Comparison of ENCODE assay signal across 20 cellular contexts in genomic region chr17:38401459-38401858, GRCh38. TPM values are rescaled to one million over a fixed set of nuclear protein-coding genes. Genes with fewer than 3 reads are reported as not detected.
DNase-seq lines count a peak whose midpoint lies in the region; ATAC-seq, FAIRE-seq and TF ChIP-seq lines count a peak whose summit lies in the region.
"Had no signal": no experiment of that assay in that cellular context is flagged by ENCODE, and none has a peak within 500 bp of the region (broad histone marks: within the 10 kb centered on the region; RNA-seq: fewer than 3 reads in every experiment).

No MANE protein-coding gene starts in this region.

- ATAC-seq in HepG2 (no peak), right lobe of liver (no peak), mucosa of descending colon (no peak), gastroesophageal sphincter (no peak), GM21576 (IDR thresholded peaks at IDR 0.05; ENCODE audit: unreplicated experiment) (no peak)
- no peak for ATAC-seq in activated T-helper 17 cell treated with anti-CD3 and anti-CD28 coated beads, Interleukin-2, amount 50 U/mL, for 72 hours (replicated peaks)

- TF ChIP-seq POLR2A in HepG2 (IDR thresholded peaks at IDR 0.05; ENCODE audit: insufficient read depth in 1 of 2, low read depth in 2 of 2, low read length in 2 of 2) = no peak
- TF ChIP-seq POLR2A in right lobe of liver (IDR thresholded peaks at IDR 0.05) = no peak
- no peak for TF ChIP-seq POLR2A in gastroesophageal sphincter (IDR thresholded peaks at IDR 0.05)

- H3K27me3 ChIP-seq in HepG2 (ENCODE audit: control insufficient read depth in 1 of 2, insufficient read depth in 2 of 2, low read length in 2 of 2) (no peaks in the 10 kb centered on the region), right lobe of liver (no peaks in the 10 kb centered on the region), gastroesophageal sphincter (no peaks in the 10 kb centered on the region)
- H3K27me3 ChIP-seq: BE2C had no signal

- TF ChIP-seq EP300 in HepG2 (IDR thresholded peaks at IDR 0.05; ENCODE audit: low read depth in 2 of 2, low read length in 2 of 2) = no peak
- no peak for TF ChIP-seq EP300 in HepG2 (CRISPR knock-in tag; IDR thresholded peaks at IDR 0.05; ENCODE audit: borderline replicate concordance)
- TF ChIP-seq EP300 in gastroesophageal sphincter (IDR thresholded peaks at IDR 0.05) = no peak

- H3K27ac Mint-ChIP-seq in activated T-helper 17 cell treated with anti-CD3 and anti-CD28 coated beads, Interleukin-2, amount 50 U/mL, for 72 hours = peak overlapping the region; percentile 10
- H3K27ac Mint-ChIP-seq: CD4-positive, CD25-positive, alpha-beta regulatory T cell; CD8-positive, alpha-beta memory T cell; IgD-negative memory B cell had no signal

- H3K36me3 Mint-ChIP-seq in activated T-helper 17 cell treated with anti-CD3 and anti-CD28 coated beads, Interleukin-2, amount 50 U/mL, for 72 hours (ENCODE audit: low read depth) = peaks cover 52% of the 10 kb centered on the region

- H3K4me3 ChIP-seq in HepG2 (replicated peaks in 1 of 3; ENCODE audit: insufficient read depth in 1 of 3, low read depth in 2 of 3, low read length in 3 of 3) (no peak overlapping the region), right lobe of liver (no peak overlapping the region), SK-N-MC (no peak overlapping the region), mucosa of descending colon (no peak overlapping the region), gastroesophageal sphincter (no peak overlapping the region)

- H3K27ac ChIP-seq in HepG2 (ENCODE audit: extremely low read length, insufficient read depth, low read length) (no peak overlapping the region), right lobe of liver (no peak overlapping the region), SK-N-MC (0 out of 2 replicates have a peak overlapping the region, but pooled peaks have one; percentile 9), gastroesophageal sphincter (no peak overlapping the region)

- TSS peak; percentile 32 for BruUV-seq in HepG2 (replicated peaks; lab: Mats Ljungman, UMichigan)

- CTCF ChIA-PET in HepG2 (lab: Yijun Ruan, JAX; ENCODE audit: low intra/inter-chr PET ratio, low total read pairs) = no interaction called here

- H3K9ac ChIP-seq in HepG2 (ENCODE audit: insufficient read depth, low read depth, low read length) (no peak overlapping the region), SK-N-MC (ENCODE audit: insufficient read length) (no peak overlapping the region)

- whole genome bisulfite sequencing in HepG2 (ENCODE audit: low lambda C conversion rate) = 92% methylated on average over 4 of the region's 4 CpGs
- 83% methylated on average over 4 of the region's 4 CpGs for WGBS in right lobe of liver (ENCODE audit: insufficient coverage, low coverage, low lambda C conversion rate, missing lambda C conversion rate)
- WGBS in gastroesophageal sphincter (ENCODE audit: low coverage in 1 of 2), 2 donors = 71 to 82% methylated on average over 3 to 4 of the region's 4 CpGs

- H3K36me3 ChIP-seq in HepG2 (replicated peaks in 1 of 2; ENCODE audit: control insufficient read depth in 1 of 2, insufficient read depth in 2 of 2, low read length in 2 of 2) (peaks cover 25 to 47% of the 10 kb centered on the region in 2 experiments), right lobe of liver (peaks cover 0 to 29% (median 13%) of the 10 kb centered on the region in 4 donors), SK-N-MC (ENCODE audit: insufficient read depth, low read length) (peaks cover 22% of the 10 kb centered on the region), mucosa of descending colon (ENCODE audit: low read depth) (no peaks in the 10 kb centered on the region), gastroesophageal sphincter (peaks cover 0 to 71% of the 10 kb centered on the region in 2 donors)

- no peak for FAIRE-seq in HepG2 (lab: Jason Lieb, UNC)
- FAIRE-seq: H1, HTR-8/SVneo had no signal

- H3K27me3 Mint-ChIP-seq in activated T-helper 17 cell treated with anti-CD3 and anti-CD28 coated beads, Interleukin-2, amount 50 U/mL, for 72 hours = no peaks in the 10 kb centered on the region
- H3K27me3 Mint-ChIP-seq: CD4-positive, CD25-positive, alpha-beta regulatory T cell; CD8-positive, alpha-beta memory T cell; IgD-negative memory B cell had no signal

- H3K4me2 ChIP-seq in HepG2 (ENCODE audit: low read depth, low read length) = no peak overlapping the region

- no peak for TF ChIP-seq CTCF in HepG2 (CRISPR knock-in tag; IDR thresholded peaks at IDR 0.05)
- TF ChIP-seq CTCF in right lobe of liver (IDR thresholded peaks at IDR 0.05) = no peak
- TF ChIP-seq CTCF in mucosa of descending colon (IDR thresholded peaks at IDR 0.05) = no peak
- no peak for TF ChIP-seq CTCF in gastroesophageal sphincter (IDR thresholded peaks at IDR 0.05)

- H3K9me3 ChIP-seq in HepG2 (ENCODE audit: low read length) (no peaks in the 10 kb centered on the region), right lobe of liver (no peaks in the 10 kb centered on the region), SK-N-MC (ENCODE audit: low read depth, low read length) (no peaks in the 10 kb centered on the region), mucosa of descending colon (no peaks in the 10 kb centered on the region), gastroesophageal sphincter (no peaks in the 10 kb centered on the region)

- H3K4me1 ChIP-seq in HepG2 (ENCODE audit: insufficient read depth, low read length) (no peaks in the 10 kb centered on the region), right lobe of liver (no peaks in the 10 kb centered on the region), mucosa of descending colon (ENCODE audit: low read depth) (no peaks in the 10 kb centered on the region), gastroesophageal sphincter (peaks cover 0 to 3% (median 0%) of the 10 kb centered on the region in 3 donors)

- intact Hi-C loops in HepG2 (cut with micrococcal nuclease; ENCODE audit: unreplicated experiment) (no loop called here), right lobe of liver (cut with DNase I) (no loop called here), mucosa of descending colon (cut with DNase I, micrococcal nuclease) (loop anchor here in 1 of 2 donors (10.0 kb wide), 1 partner anchor 57 kb away; the partner anchor contains the start of gene GPR179)

- H3K79me2 ChIP-seq in HepG2 (ENCODE audit: insufficient read depth, low read length) = no peaks in the 10 kb centered on the region

- DNase-seq in HepG2 (ENCODE audit: low spot score) (no peak), right lobe of liver (no peak), SK-N-MC (ENCODE audit: low read depth, low spot score) (no peak), mucosa of descending colon (no peak)
- DNase-seq: BE2C; C1 segment of cervical spinal cord; CD4-positive, CD25-positive, alpha-beta regulatory T cell; CD8-positive, alpha-beta memory T cell; COR-L47; DMS153; DMS79; GF-D8; H9 had no signal

- H3K4me1 Mint-ChIP-seq in activated T-helper 17 cell treated with anti-CD3 and anti-CD28 coated beads, Interleukin-2, amount 50 U/mL, for 72 hours = no peaks in the 10 kb centered on the region
- H3K4me1 Mint-ChIP-seq: CD4-positive, CD25-positive, alpha-beta regulatory T cell; CD8-positive, alpha-beta memory T cell; IgD-negative memory B cell had no signal

- no peak overlapping the region for H3K4me3 Mint-ChIP-seq in activated T-helper 17 cell treated with anti-CD3 and anti-CD28 coated beads, Interleukin-2, amount 50 U/mL, for 72 hours
- H3K4me3 Mint-ChIP-seq: CD4-positive, CD25-positive, alpha-beta regulatory T cell; CD8-positive, alpha-beta memory T cell; H9; IgD-negative memory B cell had no signal

- POLR2A ChIA-PET in HepG2 (lab: Yijun Ruan, JAX) = no interaction called here

- no peak overlapping the region for H2AFZ ChIP-seq in HepG2 (ENCODE audit: low read length)

- in situ Hi-C loops in HepG2 (cut with HindIII; ENCODE audit: extremely low pct_ligation_motif_present, low pct_unique_long_range_greater_than_20kb) = no loop called here

- no peak for TF ChIP-seq RAD21 in HepG2 (CRISPR knock-in tag; IDR thresholded peaks at IDR 0.05)

- H3K9me3 Mint-ChIP-seq in activated T-helper 17 cell treated with anti-CD3 and anti-CD28 coated beads, Interleukin-2, amount 50 U/mL, for 72 hours = no peaks in the 10 kb centered on the region
- H3K9me3 Mint-ChIP-seq: CD4-positive, CD25-positive, alpha-beta regulatory T cell; CD8-positive, alpha-beta memory T cell; H9; IgD-negative memory B cell had no signal

- H4K20me1 ChIP-seq in HepG2 (ENCODE audit: insufficient read depth, low read length) = no peaks in the 10 kb centered on the region

RNA-seq across cellular contexts. Expression of gene ARHGAP23, which starts 26.8 kb away (rescaled TPM):
- not detected in 2 replicates for total RNA-seq in HepG2 (2016; rRNA removed; fragmentation: Illumina TruSeq; extraction: Trizol)
- not detected in 2 replicates for total RNA-seq in HepG2 (2016; cell fraction: cytosol; rRNA removed; fragmentation: Illumina TruSeq; extraction: Trizol; ENCODE audit: low read depth)
- 0.22 TPM in 1 of 2 replicates, not detected in the other for total RNA-seq in HepG2 (2016; cell fraction: insoluble cytoplasmic fraction; rRNA removed; fragmentation: Illumina TruSeq; extraction: Trizol)
- total RNA-seq in HepG2 (2016; cell fraction: membrane; rRNA removed; fragmentation: Illumina TruSeq; extraction: Trizol) = not detected in 2 replicates
- total RNA-seq in HepG2 (2016; cell fraction: nucleus; rRNA removed; fragmentation: Illumina TruSeq; extraction: Trizol) = 0.96 TPM in 1 of 2 replicates, not detected in the other
- 0.03 TPM in 2 replicates for polyA plus RNA-seq in HepG2 (2011; rRNA removed)
- 0.03 and 0.14 TPM in 2 replicates for polyA plus RNA-seq in HepG2 (2011; cell fraction: cytosol; rRNA removed)
- 0.28 and 0.32 TPM in 2 replicates for polyA plus RNA-seq in HepG2 (2011; cell fraction: nucleus; rRNA removed)
- 0.08 and 0.20 TPM in 2 replicates for polyA plus RNA-seq in HepG2 (2012)
- 0.18 TPM in 1 of 2 replicates, not detected in the other for polyA plus RNA-seq in HepG2 (2016; cell fraction: cytosol; fragmentation: Illumina TruSeq; extraction: Trizol; ENCODE audit: low read depth)
- 0.04 TPM in 1 of 2 replicates, not detected in the other for polyA plus RNA-seq in HepG2 (2016; cell fraction: insoluble cytoplasmic fraction; fragmentation: Illumina TruSeq; extraction: Trizol; ENCODE audit: low read depth)
- not detected in 2 replicates for polyA plus RNA-seq in HepG2 (2016; cell fraction: membrane; fragmentation: Illumina TruSeq; extraction: Trizol; ENCODE audit: low read depth)
- 0.15 and 0.55 TPM in 2 replicates for polyA plus RNA-seq in HepG2 (2016; cell fraction: nucleus; fragmentation: Illumina TruSeq; extraction: Trizol; ENCODE audit: insufficient read depth, low read depth)
- 41.8 TPM in 1 of 2 replicates, not detected in the other for polyA minus RNA-seq in HepG2 (2011; rRNA and poly(A)+ RNA removed; ENCODE audit: low replicate concordance)
- polyA minus RNA-seq in HepG2 (2011; cell fraction: cytosol; rRNA and poly(A)+ RNA removed) = 0.20 TPM in 1 of 2 replicates, not detected in the other
- 0.39 TPM in 1 of 2 replicates, not detected in the other for polyA minus RNA-seq in HepG2 (2011; cell fraction: nucleus; rRNA and poly(A)+ RNA removed)
- 1 to 10 TPM; 1.4 to 9.5 (median 3.8) TPM for total RNA-seq in right lobe of liver
- total RNA-seq in activated T-helper 17 cell treated with anti-CD3 and anti-CD28 coated beads, Interleukin-2, amount 50 U/mL, for 72 hours = 1 to 10 TPM in 1 of 2 donors, under 1 TPM in 1; 0.69 to 2.2 TPM
- total RNA-seq in mucosa of descending colon = 10 to 100 TPM in 2 of 3 donors, 1 to 10 TPM in 1; 6.1 to 44.6 (median 12.6) TPM
- 100 to 1,000 TPM in 1 of 4 donors, 10 to 100 TPM in 3; 45.3 to 132 (median 82.8) TPM for total RNA-seq in gastroesophageal sphincter
- polyA plus RNA-seq: CD8-positive, alpha-beta memory T cell; IgD-negative memory B cell had no signal

RNA-seq across cellular contexts. Expression of gene SOCS7, which starts 49.8 kb away (rescaled TPM):
- 24.0 and 24.2 TPM in 2 replicates for total RNA-seq in HepG2 (2016; rRNA removed; fragmentation: Illumina TruSeq; extraction: Trizol)
- total RNA-seq in HepG2 (2016; cell fraction: cytosol; rRNA removed; fragmentation: Illumina TruSeq; extraction: Trizol; ENCODE audit: low read depth) = 19.2 and 21.2 TPM in 2 replicates
- total RNA-seq in HepG2 (2016; cell fraction: insoluble cytoplasmic fraction; rRNA removed; fragmentation: Illumina TruSeq; extraction: Trizol) = 20.1 and 23.6 TPM in 2 replicates
- 13.4 and 14.5 TPM in 2 replicates for total RNA-seq in HepG2 (2016; cell fraction: membrane; rRNA removed; fragmentation: Illumina TruSeq; extraction: Trizol)
- total RNA-seq in HepG2 (2016; cell fraction: nucleus; rRNA removed; fragmentation: Illumina TruSeq; extraction: Trizol) = 17.8 and 25.0 TPM in 2 replicates
- 17.8 and 19.2 TPM in 2 replicates for polyA plus RNA-seq in HepG2 (2011; rRNA removed)
- 11.8 and 11.9 TPM in 2 replicates for polyA plus RNA-seq in HepG2 (2011; cell fraction: cytosol; rRNA removed)
- polyA plus RNA-seq in HepG2 (2011; cell fraction: nucleus; rRNA removed) = 26.2 and 27.3 TPM in 2 replicates
- polyA plus RNA-seq in HepG2 (2012) = 18.6 and 19.8 TPM in 2 replicates
- 2.0 and 3.0 TPM in 2 replicates for polyA plus RNA-seq in HepG2 (2016; cell fraction: cytosol; fragmentation: Illumina TruSeq; extraction: Trizol; ENCODE audit: low read depth)
- 11.1 and 12.4 TPM in 2 replicates for polyA plus RNA-seq in HepG2 (2016; cell fraction: insoluble cytoplasmic fraction; fragmentation: Illumina TruSeq; extraction: Trizol; ENCODE audit: low read depth)
- 4.1 and 5.3 TPM in 2 replicates for polyA plus RNA-seq in HepG2 (2016; cell fraction: membrane; fragmentation: Illumina TruSeq; extraction: Trizol; ENCODE audit: low read depth)
- polyA plus RNA-seq in HepG2 (2016; cell fraction: nucleus; fragmentation: Illumina TruSeq; extraction: Trizol; ENCODE audit: insufficient read depth, low read depth) = 26.3 and 28.1 TPM in 2 replicates
- polyA minus RNA-seq in HepG2 (2011; rRNA and poly(A)+ RNA removed; ENCODE audit: low replicate concordance) = 39.7 and 48.1 TPM in 2 replicates
- polyA minus RNA-seq in HepG2 (2011; cell fraction: cytosol; rRNA and poly(A)+ RNA removed) = 14.7 and 15.5 TPM in 2 replicates
- 24.3 and 29.0 TPM in 2 replicates for polyA minus RNA-seq in HepG2 (2011; cell fraction: nucleus; rRNA and poly(A)+ RNA removed)
- 1 to 10 TPM; 2.2 to 6.0 (median 4.3) TPM for total RNA-seq in right lobe of liver
- total RNA-seq in activated T-helper 17 cell treated with anti-CD3 and anti-CD28 coated beads, Interleukin-2, amount 50 U/mL, for 72 hours = 10 to 100 TPM; 20.8 to 24.4 TPM
- 10 to 100 TPM; 11.4 to 26.2 (median 16.1) TPM for total RNA-seq in mucosa of descending colon
- total RNA-seq in gastroesophageal sphincter = 10 to 100 TPM; 13.2 to 19.1 (median 15.7) TPM

RNA-seq across cellular contexts. Expression of gene GPR179, which starts 57.7 kb away (rescaled TPM):
- 0.07 TPM in 1 of 2 replicates, not detected in the other for total RNA-seq in HepG2 (2016; rRNA removed; fragmentation: Illumina TruSeq; extraction: Trizol)
- total RNA-seq in HepG2 (2016; cell fraction: cytosol; rRNA removed; fragmentation: Illumina TruSeq; extraction: Trizol; ENCODE audit: low read depth) = not detected in 2 replicates
- 0.02 TPM in 1 of 2 replicates, not detected in the other for total RNA-seq in HepG2 (2016; cell fraction: insoluble cytoplasmic fraction; rRNA removed; fragmentation: Illumina TruSeq; extraction: Trizol)
- not detected in 2 replicates for total RNA-seq in HepG2 (2016; cell fraction: membrane; rRNA removed; fragmentation: Illumina TruSeq; extraction: Trizol)
- 0.13 TPM in 1 of 2 replicates, not detected in the other for total RNA-seq in HepG2 (2016; cell fraction: nucleus; rRNA removed; fragmentation: Illumina TruSeq; extraction: Trizol)
- polyA plus RNA-seq in HepG2 (2011; rRNA removed) = 0.03 and 0.08 TPM in 2 replicates
- 0.01 and 0.04 TPM in 2 replicates for polyA plus RNA-seq in HepG2 (2011; cell fraction: cytosol; rRNA removed)
- polyA plus RNA-seq in HepG2 (2011; cell fraction: nucleus; rRNA removed) = 0.14 and 0.16 TPM in 2 replicates
- polyA plus RNA-seq in HepG2 (2012) = 0.04 and 0.08 TPM in 2 replicates
- polyA plus RNA-seq in HepG2 (2016; cell fraction: cytosol; fragmentation: Illumina TruSeq; extraction: Trizol; ENCODE audit: low read depth) = not detected in 2 replicates
- polyA plus RNA-seq in HepG2 (2016; cell fraction: insoluble cytoplasmic fraction; fragmentation: Illumina TruSeq; extraction: Trizol; ENCODE audit: low read depth) = not detected in 2 replicates
- polyA plus RNA-seq in HepG2 (2016; cell fraction: membrane; fragmentation: Illumina TruSeq; extraction: Trizol; ENCODE audit: low read depth) = not detected in 2 replicates
- 0.09 TPM in 1 of 2 replicates, not detected in the other for polyA plus RNA-seq in HepG2 (2016; cell fraction: nucleus; fragmentation: Illumina TruSeq; extraction: Trizol; ENCODE audit: insufficient read depth, low read depth)
- polyA minus RNA-seq in HepG2 (2011; rRNA and poly(A)+ RNA removed; ENCODE audit: low replicate concordance) = 0.05 and 0.06 TPM in 2 replicates
- polyA minus RNA-seq in HepG2 (2011; cell fraction: cytosol; rRNA and poly(A)+ RNA removed) = 0.10 TPM in 1 of 2 replicates, not detected in the other
- polyA minus RNA-seq in HepG2 (2011; cell fraction: nucleus; rRNA and poly(A)+ RNA removed) = 0.12 TPM in 1 of 2 replicates, not detected in the other
- total RNA-seq in right lobe of liver = under 1 TPM in 2 of 6 experiments, not detected in 4; 0.07 to 0.22 TPM
- under 1 TPM in 1 of 2 donors, not detected in 1; 0.26 TPM for total RNA-seq in activated T-helper 17 cell treated with anti-CD3 and anti-CD28 coated beads, Interleukin-2, amount 50 U/mL, for 72 hours
- under 1 TPM; 0.02 to 0.38 (median 0.09) TPM for total RNA-seq in mucosa of descending colon
- under 1 TPM in 2 of 4 donors, not detected in 2; 0.08 to 0.13 TPM for total RNA-seq in gastroesophageal sphincter
- total RNA-seq: A172, H9 had no signal
- polyA plus RNA-seq: CD4-positive, CD25-positive, alpha-beta regulatory T cell; CD8-positive, alpha-beta memory T cell; IgD-negative memory B cell had no signal
